In the genomic region with DNA sequence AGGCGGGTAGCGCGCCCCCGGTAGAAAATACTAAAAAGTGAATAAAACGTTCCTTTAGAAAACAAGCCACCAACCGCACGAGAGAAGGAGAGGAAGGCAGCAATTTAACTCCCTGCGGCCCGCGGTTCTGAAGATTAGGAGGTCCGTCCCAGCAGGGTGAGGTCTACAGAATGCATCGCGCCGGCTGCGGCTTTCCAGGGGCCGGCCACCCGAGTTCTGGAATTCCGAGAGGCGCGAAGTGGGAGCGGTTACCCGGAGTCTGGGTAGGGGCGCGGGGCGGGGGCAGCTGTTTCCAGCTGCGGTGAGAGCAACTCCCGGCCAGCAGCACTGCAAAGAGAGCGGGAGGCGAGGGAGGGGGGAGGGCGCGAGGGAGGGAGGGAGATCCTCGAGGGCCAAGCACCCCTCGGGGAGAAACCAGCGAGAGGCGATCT, we compare ENCODE assay signal across 9 cellular contexts.
DNase-seq lines count a peak whose midpoint lies in the region; ATAC-seq lines count a peak whose summit lies in the region.
"Had no signal": no experiment of that assay in that cellular context is flagged by ENCODE, and none has a peak within 500 bp of the region (broad histone marks: within the 10 kb centered on the region; RNA-seq: fewer than 3 reads in every experiment).

No MANE protein-coding gene starts in this region.

- peaks cover 9% of the 10 kb centered on the region for H3K4me1 ChIP-seq in endocrine pancreas (ENCODE audit: control insufficient read depth, insufficient read depth, low read length)
- H3K4me1 ChIP-seq in muscle layer of colon (ENCODE audit: insufficient read depth, low read length), result no peaks in the 10 kb centered on the region
- H3K4me1 ChIP-seq in urinary bladder (ENCODE audit: insufficient read depth), result no peaks in the 10 kb centered on the region

- under 1% methylated on average over 35 of the region's 35 CpGs for WGBS in urinary bladder

- H3K36me3 ChIP-seq in endocrine pancreas (ENCODE audit: control insufficient read depth, insufficient read depth, low read length) (no peaks in the 10 kb centered on the region), muscle layer of colon (ENCODE audit: insufficient read depth, low read length) (no peaks in the 10 kb centered on the region), urinary bladder (ENCODE audit: insufficient read depth) (no peaks in the 10 kb centered on the region)

- intact Hi-C loops in Right ventricle myocardium superior (cut with DNase I) (no loop called here), Right ventricle myocardium inferior (cut with DNase I) (no loop called here)

- peak; percentile 41 for DNase-seq in Right ventricle myocardium superior
- DNase-seq in Right ventricle myocardium inferior (ENCODE audit: missing footprints), result no peak
- no peak for DNase-seq in medulla oblongata (ENCODE audit: extremely low spot score)
- DNase-seq in GDM1 (lab: John Stamatoyannopoulos, UW), result no peak
- DNase-seq: CD4-positive, CD25-positive, alpha-beta regulatory T cell had no signal

- ATAC-seq in Right ventricle myocardium superior (ENCODE audit: poor library complexity) (no peak), Right ventricle myocardium inferior (no peak), HG02610 (IDR thresholded peaks at IDR 0.05; ENCODE audit: unreplicated experiment) (no peak)

- H3K4me3 ChIP-seq in endocrine pancreas (ENCODE audit: control insufficient read depth, insufficient read depth, low read length) (peak overlapping the region; percentile 24), muscle layer of colon (ENCODE audit: low read depth in 1 of 2, low read length in 2 of 2) (peak overlapping the region; percentile 24 to 44), urinary bladder (ENCODE audit: low read depth, low read length) (peak overlapping the region; percentile 48)

- H3K9ac ChIP-seq in endocrine pancreas (ENCODE audit: control insufficient read depth, insufficient read depth, low read length) (peak overlapping the region; percentile 38), muscle layer of colon (ENCODE audit: low read length) (no peak overlapping the region)

- H3K9me3 ChIP-seq in endocrine pancreas (ENCODE audit: control insufficient read depth, low read length) (no peaks in the 10 kb centered on the region), muscle layer of colon (ENCODE audit: low read length) (no peaks in the 10 kb centered on the region)

- H3K27me3 ChIP-seq in endocrine pancreas (ENCODE audit: control insufficient read depth, insufficient read depth, low read length) (no peaks in the 10 kb centered on the region), muscle layer of colon (ENCODE audit: control insufficient read depth in 1 of 2, insufficient read depth in 2 of 2, low read length in 2 of 2) (peaks cover 0 to 12% of the 10 kb centered on the region in 2 donors)

- no peak overlapping the region for H3K27ac ChIP-seq in muscle layer of colon (ENCODE audit: low read depth, low read length)
- no peak overlapping the region for H3K27ac ChIP-seq in urinary bladder (ENCODE audit: low read depth)
